In the genomic region with DNA sequence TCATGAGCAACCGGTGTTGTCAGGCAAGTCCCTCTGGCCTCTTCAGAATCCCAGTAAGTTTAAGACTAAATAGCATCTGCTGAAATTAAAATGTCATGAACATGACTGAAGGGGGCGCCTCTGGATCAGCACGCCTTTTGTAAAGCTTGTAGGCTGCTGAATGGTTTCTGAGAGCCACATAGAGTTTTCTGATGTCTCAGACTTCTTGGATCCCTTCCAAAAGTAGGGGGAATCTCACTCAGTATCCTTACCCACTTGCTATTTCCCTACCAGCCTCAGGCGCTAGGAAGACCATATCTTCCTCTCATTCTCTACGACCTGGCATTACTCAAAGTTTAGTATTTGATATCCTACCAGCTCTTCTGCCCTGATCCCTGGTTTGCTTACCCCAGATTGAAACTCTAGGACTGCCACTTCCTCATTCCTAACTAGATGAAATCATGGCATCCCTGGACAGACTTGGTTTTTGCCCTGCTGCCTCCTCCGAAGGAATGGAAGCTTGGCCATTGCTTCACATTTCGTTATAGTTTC, we compare ENCODE assay signal across 9 cellular contexts.
DNase-seq lines count a peak whose midpoint lies in the region; ATAC-seq, FAIRE-seq and TF ChIP-seq lines count a peak whose summit lies in the region.
"Had no signal": no experiment of that assay in that cellular context is flagged by ENCODE, and none has a peak within 500 bp of the region (broad histone marks: within the 10 kb centered on the region; RNA-seq: fewer than 3 reads in every experiment).

No MANE protein-coding gene starts in this region.

- ATAC-seq in heart right ventricle (no peak), Right ventricle myocardium inferior (no peak), HG03521 (IDR thresholded peaks at IDR 0.05; ENCODE audit: unreplicated experiment) (peak; percentile 53), left lung (peak; percentile 62)

- intact Hi-C loops in heart right ventricle (cut with DNase I), result no loop called here
- intact Hi-C loops in Right ventricle myocardium inferior (cut with DNase I), result no loop called here
- intact Hi-C loops in left lung (cut with DNase I), result no loop called here

- H3K4me3 ChIP-seq in heart right ventricle (no peak overlapping the region), astrocyte (ENCODE audit: insufficient read depth, low read depth, low read length) (no peak overlapping the region), left lung (no peak overlapping the region)

- H3K4me1 ChIP-seq in heart right ventricle, result peaks cover 0 to 13% (median 0%) of the 10 kb centered on the region in 9 donors
- H3K4me1 ChIP-seq in astrocyte (ENCODE audit: insufficient read depth, low read length), result peaks cover 5% of the 10 kb centered on the region
- H3K4me1 ChIP-seq in left lung, result peaks cover 0 to 14% of the 10 kb centered on the region in 2 donors

- WGBS in heart right ventricle, 2 donors, result 78 to 81% methylated on average over 7 of the region's 7 CpGs

- H2AFZ ChIP-seq in astrocyte (ENCODE audit: low read depth, low read length), result no peak overlapping the region

- peak overlapping the region; percentile 98 for H3K27ac Mint-ChIP-seq in astrocyte (ENCODE audit: unreplicated experiment)

- H3K36me3 Mint-ChIP-seq in astrocyte (ENCODE audit: low read depth, unreplicated experiment), result no peaks in the 10 kb centered on the region

- H3K27ac ChIP-seq in heart right ventricle (no peak overlapping the region), RWPE1 (no peak overlapping the region), astrocyte (ENCODE audit: low read depth, low read length) (no peak overlapping the region), left lung (no peak overlapping the region)

- no peak for FAIRE-seq in astrocyte (lab: Jason Lieb, UNC)

- CTCF ChIA-PET in RWPE1 (lab: Yijun Ruan, JAX), result no interaction called here

- H3K4me2 ChIP-seq in astrocyte (ENCODE audit: low read length), result peak overlapping the region; percentile 32

- no peaks in the 10 kb centered on the region for H3K9me3 Mint-ChIP-seq in astrocyte (ENCODE audit: unreplicated experiment)

- POLR2A ChIA-PET in RWPE1 (lab: Yijun Ruan, JAX; ENCODE audit: low non-redundant PET), result no interaction called here

- H3K9ac ChIP-seq in astrocyte (ENCODE audit: low read length), result no peak overlapping the region

- H3K27me3 ChIP-seq in heart right ventricle, result no peaks in the 10 kb centered on the region
- H3K27me3 ChIP-seq in astrocyte (ENCODE audit: insufficient read depth, low read length), result no peaks in the 10 kb centered on the region
- H3K27me3 ChIP-seq in left lung, result no peaks in the 10 kb centered on the region

- peak in 6 of 9 donors; percentile 19 to 42 (median 22) for TF ChIP-seq CTCF in heart right ventricle (IDR thresholded peaks at IDR 0.05)
- no peak for TF ChIP-seq CTCF in RWPE1 (conservative IDR thresholded peaks at IDR 0.05; ENCODE audit: low read depth)
- TF ChIP-seq CTCF in astrocyte (IDR thresholded peaks at IDR 0.05; ENCODE audit: insufficient read depth, low read depth, low read length), result peak; percentile 38
- peak in 1 of 2 donors; percentile 19 for TF ChIP-seq CTCF in left lung (IDR thresholded peaks at IDR 0.05)

- H3K4me1 Mint-ChIP-seq in astrocyte (ENCODE audit: low read depth, unreplicated experiment), result peaks cover 10% of the 10 kb centered on the region

- no peaks in the 10 kb centered on the region for H3K27me3 Mint-ChIP-seq in astrocyte (ENCODE audit: low read depth, unreplicated experiment)

- H3K9me3 ChIP-seq in heart right ventricle (no peaks in the 10 kb centered on the region), astrocyte (ENCODE audit: insufficient read depth, low read depth, low read length) (no peaks in the 10 kb centered on the region), left lung (no peaks in the 10 kb centered on the region)

- H3K79me2 ChIP-seq in astrocyte (ENCODE audit: insufficient read depth, low read length), result no peaks in the 10 kb centered on the region

- DNase-seq in heart right ventricle (no peak), Right ventricle myocardium inferior (ENCODE audit: missing footprints) (no peak), RWPE1 (ENCODE audit: low spot score) (peak; percentile 5), astrocyte (ENCODE audit: low read depth) (peak; percentile 49), left lung (no peak), NCI-H187 treated with DMSO at 0.1 percent for 48 hours (lab: John Stamatoyannopoulos, UW) (no peak), C1 segment of cervical spinal cord (lab: John Stamatoyannopoulos, UW) (no peak)
- DNase-seq: left cardiac atrium had no signal

- H3K36me3 ChIP-seq in heart right ventricle, result no peaks in the 10 kb centered on the region
- no peaks in the 10 kb centered on the region for H3K36me3 ChIP-seq in astrocyte (ENCODE audit: insufficient read depth, low read length)
- H3K36me3 ChIP-seq in left lung, result no peaks in the 10 kb centered on the region

- H4K20me1 ChIP-seq in astrocyte (ENCODE audit: insufficient read depth, low read length), result no peaks in the 10 kb centered on the region

- no peak overlapping the region for H3K4me3 Mint-ChIP-seq in astrocyte (ENCODE audit: unreplicated experiment)

Comparison
In these comparisons a context has a peak if more than half of its experiments do, and no peak if none do; other contexts are left out.
1. ATAC-seq: peak in HG03521 (single experiment) and left lung (single experiment); none in heart right ventricle (0 of 8) and Right ventricle myocardium inferior (single experiment).
2. DNase-seq: peak in RWPE1 (single experiment) and astrocyte (single experiment); none in heart right ventricle (0 of 2), Right ventricle myocardium inferior (single experiment), left lung (0 of 2), NCI-H187 treated with DMSO at 0.1 percent for 48 hours (single experiment) and C1 segment of cervical spinal cord (0 of 14).